27 cellular contexts compared by ENCODE assay signal in the genomic region with DNA sequence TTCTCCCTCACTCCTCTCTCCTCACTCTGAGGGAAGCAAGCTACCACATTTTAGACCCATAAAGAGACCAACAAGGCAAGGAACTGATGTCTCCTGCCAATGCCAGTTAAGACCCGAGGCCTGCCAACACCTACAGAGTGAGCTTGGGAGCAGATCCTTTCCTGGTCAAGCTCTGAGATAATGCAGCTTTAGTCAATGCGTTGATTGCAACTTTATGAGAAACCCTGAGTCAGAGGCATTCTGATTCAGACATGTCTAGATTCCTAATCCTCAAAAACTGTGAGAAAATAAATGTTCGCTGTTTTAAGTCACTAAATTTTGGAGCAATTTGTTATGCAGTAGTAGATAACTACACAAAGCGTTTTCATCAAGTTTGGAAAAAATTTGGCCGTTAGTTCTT.
A peak's percentile ranks its signal among the peaks of the same experiment; 100 is the strongest.
DNase-seq lines count a peak whose midpoint lies in the region; ATAC-seq and TF ChIP-seq lines count a peak whose summit lies in the region.
"Had no signal": no experiment of that assay in that cellular context is flagged by ENCODE, and none has a peak within 500 bp of the region (broad histone marks: within the 10 kb centered on the region; RNA-seq: fewer than 3 reads in every experiment).

No MANE protein-coding gene starts in this region.

- no peaks in the 10 kb centered on the region for H3K4me1 Mint-ChIP-seq in activated naive CD8-positive, alpha-beta T cell treated with anti-CD3 and anti-CD28 coated beads for 36 hours
- H3K4me1 Mint-ChIP-seq: H9, T-helper 17 cell had no signal

- H3K9me3 ChIP-seq in MG63 = no peaks in the 10 kb centered on the region
- H3K9me3 ChIP-seq: adrenal gland, suprapubic skin had no signal

- TF ChIP-seq CTCF in fibroblast of the aortic adventitia (IDR thresholded peaks at IDR 0.05; ENCODE audit: insufficient read depth, low read length) = no peak

- no peak overlapping the region for H3K4me3 ChIP-seq in fibroblast of the aortic adventitia (ENCODE audit: low read depth, low read length)
- no peak overlapping the region for H3K4me3 ChIP-seq in MG63
- H3K4me3 ChIP-seq: adrenal gland, dorsolateral prefrontal cortex, SK-N-MC, suprapubic skin had no signal

- ATAC-seq in HG03135 (IDR thresholded peaks at IDR 0.05; ENCODE audit: unreplicated experiment) = no peak
- ATAC-seq: left cardiac atrium; naive thymus-derived CD4-positive, alpha-beta T cell; T-helper 17 cell had no signal

- H3K4me3 Mint-ChIP-seq in activated naive CD8-positive, alpha-beta T cell treated with anti-CD3 and anti-CD28 coated beads for 36 hours = no peak overlapping the region
- H3K4me3 Mint-ChIP-seq: activated CD4-positive, alpha-beta memory T cell treated with anti-CD3 and anti-CD28 coated beads, Interleukin-2, amount 10 ng/mL, durations not matched to agents 7 days and 5 days; H9; naive thymus-derived CD4-positive, alpha-beta T cell; T-helper 17 cell had no signal

- peaks cover 2% of the 10 kb centered on the region; the same call in 1 of the 2 replicates for H3K36me3 ChIP-seq in MG63
- H3K36me3 ChIP-seq: adrenal gland had no signal

- DNase-seq in ELF-1 (ENCODE audit: low read depth, low spot score) (peak; percentile 4), amniotic epithelial cell (ENCODE audit: low read depth) (peak; percentile 71), fibroblast of the aortic adventitia (ENCODE audit: low read depth) (peak; percentile 4), non-pigmented ciliary epithelial cell (ENCODE audit: low read depth) (peak; percentile 17), dedifferentiated amniotic fluid mesenchymal stem cell (ENCODE audit: extremely low spot score) (no peak), MG63 (no peak)
- no peak for DNase-seq in activated naive CD8-positive, alpha-beta T cell treated with anti-CD3 and anti-CD28 coated beads for 36 hours
- DNase-seq: activated CD4-positive, alpha-beta memory T cell treated with anti-CD3 and anti-CD28 coated beads, Interleukin-2, amount 10 ng/mL, durations not matched to agents 7 days and 5 days; activated CD4-positive, CD25-positive, alpha-beta regulatory T cell; activated effector memory CD4-positive, alpha-beta T cell treated with anti-CD3 and anti-CD28 coated beads, Interleukin-2, amount 50 U/mL, for 16 hours; activated T-cell treated with anti-CD3 and anti-CD28 coated beads for 4 hours; adrenal gland; caudate nucleus; dorsolateral prefrontal cortex; GDM1; H9; left cardiac atrium; MM.1S; naive thymus-derived CD4-positive, alpha-beta T cell; NCI-H1436; NCI-H2171; NCI-H526; posterior cingulate gyrus; T-helper 17 cell had no signal

- H3K27me3 ChIP-seq in MG63 = no peaks in the 10 kb centered on the region
- H3K27me3 ChIP-seq: adrenal gland, dorsolateral prefrontal cortex, suprapubic skin had no signal

- H3K9me3 Mint-ChIP-seq in activated naive CD8-positive, alpha-beta T cell treated with anti-CD3 and anti-CD28 coated beads for 36 hours = peaks cover 6% of the 10 kb centered on the region
- H3K9me3 Mint-ChIP-seq: activated CD4-positive, alpha-beta memory T cell treated with anti-CD3 and anti-CD28 coated beads, Interleukin-2, amount 10 ng/mL, durations not matched to agents 7 days and 5 days had no signal

- H3K27ac Mint-ChIP-seq in activated naive CD8-positive, alpha-beta T cell treated with anti-CD3 and anti-CD28 coated beads for 36 hours = no peak overlapping the region
- H3K27ac Mint-ChIP-seq: activated CD4-positive, alpha-beta memory T cell treated with anti-CD3 and anti-CD28 coated beads, Interleukin-2, amount 10 ng/mL, durations not matched to agents 7 days and 5 days; H9; naive thymus-derived CD4-positive, alpha-beta T cell; T-helper 17 cell had no signal

- H3K27me3 Mint-ChIP-seq in activated naive CD8-positive, alpha-beta T cell treated with anti-CD3 and anti-CD28 coated beads for 36 hours = no peaks in the 10 kb centered on the region
- H3K27me3 Mint-ChIP-seq: activated CD4-positive, alpha-beta memory T cell treated with anti-CD3 and anti-CD28 coated beads, Interleukin-2, amount 10 ng/mL, durations not matched to agents 7 days and 5 days; naive thymus-derived CD4-positive, alpha-beta T cell; T-helper 17 cell had no signal

- peaks cover 27% of the 10 kb centered on the region for H3K36me3 Mint-ChIP-seq in activated naive CD8-positive, alpha-beta T cell treated with anti-CD3 and anti-CD28 coated beads for 36 hours

Comparison
In these comparisons a context has a peak if more than half of its experiments do, and no peak if none do; other contexts are left out.
1. DNase-seq: peak in ELF-1 (single experiment), amniotic epithelial cell (single experiment), fibroblast of the aortic adventitia (single experiment) and non-pigmented ciliary epithelial cell (single experiment); none in activated naive CD8-positive, alpha-beta T cell treated with anti-CD3 and anti-CD28 coated beads for 36 hours (single experiment), dedifferentiated amniotic fluid mesenchymal stem cell (single experiment) and MG63 (single experiment).